ENCODE assay signal across 9 cellular contexts in the genomic region with DNA sequence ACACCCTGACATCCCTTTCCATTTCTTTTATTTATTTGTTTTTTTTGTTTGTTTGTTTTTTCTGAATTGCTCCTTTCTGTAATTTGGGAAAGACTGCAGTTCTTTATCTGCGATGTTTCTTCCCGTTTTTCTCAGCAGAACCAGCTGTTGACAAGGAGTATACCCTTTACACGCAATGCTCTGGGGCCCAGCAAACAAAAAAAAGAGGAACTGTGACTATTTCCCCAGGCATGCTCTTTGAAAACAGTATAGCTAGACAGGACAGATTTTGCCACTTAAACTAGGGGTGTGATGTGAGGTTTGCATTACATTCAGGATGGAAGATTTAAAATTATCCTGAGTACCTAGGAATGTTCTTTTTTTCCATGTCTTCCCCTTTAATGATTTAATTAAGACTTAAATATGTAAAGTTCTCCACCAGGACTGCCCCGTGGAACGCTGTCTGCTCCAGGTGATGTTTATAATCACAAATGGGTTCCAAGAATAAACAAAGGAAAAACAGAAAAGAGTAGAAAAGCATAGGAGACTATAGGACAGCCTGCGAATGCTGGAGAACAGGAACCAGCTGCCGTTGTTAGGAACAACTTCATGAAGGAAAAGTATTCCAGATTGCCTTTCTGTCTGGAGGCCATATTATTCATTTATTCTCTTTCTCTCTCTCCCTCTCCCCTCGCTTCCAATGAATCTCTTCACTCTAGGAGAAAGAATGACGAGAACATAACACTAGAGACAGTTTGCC. TPM values are rescaled to one million over a fixed set of nuclear protein-coding genes. Genes with fewer than 3 reads are reported as not detected.
DNase-seq lines count a peak whose midpoint lies in the region; ATAC-seq and TF ChIP-seq lines count a peak whose summit lies in the region.
"Had no signal": no experiment of that assay in that cellular context is flagged by ENCODE, and none has a peak within 500 bp of the region (broad histone marks: within the 10 kb centered on the region; RNA-seq: fewer than 3 reads in every experiment).

No MANE protein-coding gene starts in this region.

- H3K9me3 Mint-ChIP-seq in stimulated activated naive CD8-positive, alpha-beta T cell treated with anti-CD3 and anti-CD28 coated beads, Interleukin-15, Interleukin-2, amounts not matched to agents 100 ng/mL and 50 ng/mL, for 24 hours, result no peaks in the 10 kb centered on the region
- H3K9me3 Mint-ChIP-seq in osteocyte (ENCODE audit: unreplicated experiment) (peaks cover 4% of the 10 kb centered on the region), progenitor cell of endocrine pancreas (ENCODE audit: low read depth) (no peaks in the 10 kb centered on the region)
- H3K9me3 Mint-ChIP-seq: nephron had no signal

- peak overlapping the region; percentile 89 for H3K27ac Mint-ChIP-seq in stimulated activated naive CD8-positive, alpha-beta T cell treated with anti-CD3 and anti-CD28 coated beads, Interleukin-15, Interleukin-2, amounts not matched to agents 100 ng/mL and 50 ng/mL, for 24 hours
- H3K27ac Mint-ChIP-seq in osteocyte (ENCODE audit: unreplicated experiment) (peak overlapping the region; percentile 84), progenitor cell of endocrine pancreas (no peak overlapping the region)
- H3K27ac Mint-ChIP-seq: nephron had no signal

- no peak for ATAC-seq in stimulated activated naive CD8-positive, alpha-beta T cell treated with anti-CD3 and anti-CD28 coated beads, Interleukin-15, Interleukin-2, amounts not matched to agents 100 U/mL and 50 U/mL, for 24 hours
- ATAC-seq in HG03439 (IDR thresholded peaks at IDR 0.05; ENCODE audit: unreplicated experiment), result peak; percentile 60

- peaks cover 97% of the 10 kb centered on the region for H3K36me3 Mint-ChIP-seq in stimulated activated naive CD8-positive, alpha-beta T cell treated with anti-CD3 and anti-CD28 coated beads, Interleukin-15, Interleukin-2, amounts not matched to agents 100 ng/mL and 50 ng/mL, for 24 hours (ENCODE audit: low read depth)
- H3K36me3 Mint-ChIP-seq in osteocyte (ENCODE audit: unreplicated experiment) (peaks cover 72% of the 10 kb centered on the region), progenitor cell of endocrine pancreas (ENCODE audit: insufficient read depth) (peaks cover 50% of the 10 kb centered on the region)

- no peak for DNase-seq in stimulated activated naive CD8-positive, alpha-beta T cell treated with anti-CD3 and anti-CD28 coated beads, Interleukin-15, Interleukin-2, amounts not matched to agents 100 U/mL and 50 U/mL, for 24 hours
- peak; percentile 40 for DNase-seq in amniotic epithelial cell (ENCODE audit: low read depth)
- DNase-seq in osteocyte (ENCODE audit: extremely low spot score, unreplicated experiment), result no peak
- no peak for DNase-seq in NCI-H2227 treated with DMSO at 0.1 percent for 48 hours (lab: John Stamatoyannopoulos, UW)
- no peak for DNase-seq in progenitor cell of endocrine pancreas (ENCODE audit: low spot score, unreplicated experiment)
- DNase-seq in DMS 273 (lab: John Stamatoyannopoulos, UW; ENCODE audit: unreplicated experiment), result no peak

- TF ChIP-seq CTCF in osteocyte (IDR thresholded peaks at IDR 0.05) (no peak), progenitor cell of endocrine pancreas (IDR thresholded peaks at IDR 0.05; ENCODE audit: unreplicated experiment) (no peak)

- H3K27me3 Mint-ChIP-seq in stimulated activated naive CD8-positive, alpha-beta T cell treated with anti-CD3 and anti-CD28 coated beads, Interleukin-15, Interleukin-2, amounts not matched to agents 100 ng/mL and 50 ng/mL, for 24 hours, result no peaks in the 10 kb centered on the region
- no peaks in the 10 kb centered on the region for H3K27me3 Mint-ChIP-seq in osteocyte (ENCODE audit: unreplicated experiment)
- no peaks in the 10 kb centered on the region for H3K27me3 Mint-ChIP-seq in progenitor cell of endocrine pancreas

- peaks cover 100% of the 10 kb centered on the region for H3K4me1 Mint-ChIP-seq in stimulated activated naive CD8-positive, alpha-beta T cell treated with anti-CD3 and anti-CD28 coated beads, Interleukin-15, Interleukin-2, amounts not matched to agents 100 ng/mL and 50 ng/mL, for 24 hours (ENCODE audit: low read depth)
- peaks cover 37% of the 10 kb centered on the region for H3K4me1 Mint-ChIP-seq in osteocyte (ENCODE audit: unreplicated experiment)
- H3K4me1 Mint-ChIP-seq in progenitor cell of endocrine pancreas (ENCODE audit: low read depth), result peaks cover 11% of the 10 kb centered on the region

- no peak overlapping the region for H3K4me3 Mint-ChIP-seq in stimulated activated naive CD8-positive, alpha-beta T cell treated with anti-CD3 and anti-CD28 coated beads, Interleukin-15, Interleukin-2, amounts not matched to agents 100 ng/mL and 50 ng/mL, for 24 hours
- H3K4me3 Mint-ChIP-seq in osteocyte (ENCODE audit: unreplicated experiment) (no peak overlapping the region), progenitor cell of endocrine pancreas (ENCODE audit: low read depth) (no peak overlapping the region)
- H3K4me3 Mint-ChIP-seq: nephron had no signal

RNA-seq across cellular contexts. Expression of a gene that starts 43.3 kb away (rescaled TPM):
- 71.5 and 72.1 TPM in 2 replicates for total RNA-seq in osteocyte
- total RNA-seq in progenitor cell of endocrine pancreas, result 21.1 and 21.2 TPM in 2 replicates
